17 cellular contexts compared by ENCODE assay signal in genomic region chr9:72614057-72614456, GRCh38.
DNase-seq lines count a peak whose midpoint lies in the region; ATAC-seq, FAIRE-seq and TF ChIP-seq lines count a peak whose summit lies in the region.
"Had no signal": no experiment of that assay in that cellular context is flagged by ENCODE, and none has a peak within 500 bp of the region (broad histone marks: within the 10 kb centered on the region; RNA-seq: fewer than 3 reads in every experiment).

No MANE protein-coding gene starts in this region.

- POLR2A ChIA-PET in K562 (lab: Yijun Ruan, JAX), result no interaction called here

- no peak for FAIRE-seq in K562 (lab: Jason Lieb, UNC)
- FAIRE-seq in GM19239 (lab: Jason Lieb, UNC), result no peak
- FAIRE-seq: D721Med, HTR-8/SVneo had no signal

- intact Hi-C loops in K562 (cut with micrococcal nuclease), result no loop called here

- TF ChIP-seq RAD21 in K562 (CRISPR knock-in tag; conservative IDR thresholded peaks at IDR 0.05 in 1 of 2, IDR thresholded peaks at IDR 0.05 in 1 of 2), result no peak

- no peak overlapping the region for H3K9ac ChIP-seq in K562 (ENCODE audit: insufficient read depth in 1 of 2, low read depth in 2 of 2, low read length in 2 of 2)

- no peaks in the 10 kb centered on the region for H3K9me1 ChIP-seq in K562 (ENCODE audit: control insufficient read depth, insufficient read depth, low read length)

- H4K20me1 ChIP-seq in K562 (replicated peaks; ENCODE audit: control insufficient read depth, insufficient read depth, low read length), result no peaks in the 10 kb centered on the region

- H3K4me1 ChIP-seq in K562 (replicated peaks in 1 of 2; ENCODE audit: control insufficient read depth in 2 of 2, insufficient read depth in 2 of 2, low read length in 2 of 2), result no peaks in the 10 kb centered on the region

- no peaks in the 10 kb centered on the region for H3K36me3 ChIP-seq in K562 (ENCODE audit: control insufficient read depth, insufficient read depth, low read length)
- H3K36me3 ChIP-seq: HAP-1 had no signal

- H3K4me3 ChIP-seq in K562, result no peak overlapping the region
- H3K4me3 ChIP-seq: GM23338, HAP-1 had no signal

- H3K27me3 ChIP-seq in K562 (ENCODE audit: control insufficient read depth in 2 of 2, insufficient read depth in 2 of 2, low read length in 2 of 2), result no peaks in the 10 kb centered on the region; a peak in 3 of 5 replicates

- H3K9me3 ChIP-seq in K562 (replicated peaks; ENCODE audit: control insufficient read depth, insufficient read depth, low read depth, low read length), result no peaks in the 10 kb centered on the region
- H3K9me3 ChIP-seq: HAP-1 had no signal

- no peak for TF ChIP-seq EP300 in K562 (IDR thresholded peaks at IDR 0.05; ENCODE audit: low read length)

- BruUV-seq in K562 (replicated peaks; lab: Mats Ljungman, UMichigan), result no TSS peak

- ATAC-seq in K562, result no peak
- no peak for ATAC-seq in GM21723 (IDR thresholded peaks at IDR 0.05; ENCODE audit: unreplicated experiment)
- ATAC-seq: CD8-positive, alpha-beta T cell; GM23338 had no signal

- H3K79me2 ChIP-seq in K562 (ENCODE audit: control insufficient read depth, insufficient read depth, low read length), result no peaks in the 10 kb centered on the region

- H3K27ac ChIP-seq in K562 (ENCODE audit: extremely low read depth, low read depth, low read length), result no peak overlapping the region
- H3K27ac ChIP-seq: 22Rv1 had no signal

- peak; percentile 9 for DNase-seq in DMS53 (lab: John Stamatoyannopoulos, UW)
- no peak for DNase-seq in DMS53 treated with DMSO at 0.1 percent for 48 hours (lab: John Stamatoyannopoulos, UW; ENCODE audit: unreplicated experiment)
- DNase-seq in K562 (ENCODE audit: extremely low read depth in 1 of 4, low spot score in 3 of 4), result no peak
- peak; percentile 26 for DNase-seq in kidney tubule cell (ENCODE audit: low spot score)
- peak; percentile 33 for DNase-seq in renal cortical epithelial cell (ENCODE audit: low read depth)
- DNase-seq in GM19239 (ENCODE audit: insufficient read length, low spot score), result no peak
- DNase-seq in H4 (ENCODE audit: low spot score), result no peak
- DNase-seq: CD8-positive, alpha-beta T cell; COR-L47; DMS153; HFFc6 had no signal

- CTCF ChIA-PET in K562 (lab: Yijun Ruan, JAX; ENCODE audit: low intra/inter-chr PET ratio), result no interaction called here

- in situ Hi-C loops in K562 (cut with MboI), result loop anchor here (10.0 kb wide), 1 partner anchor 339 kb away; no protein-coding TSS in a partner anchor

- no peak overlapping the region for H3K4me2 ChIP-seq in K562 (ENCODE audit: insufficient read depth, low read length)
- H3K4me2 ChIP-seq: GM23338 had no signal

- TF ChIP-seq POLR2A in K562 (conservative IDR thresholded peaks at IDR 0.05), result no peak

- TF ChIP-seq CTCF in K562 (IDR thresholded peaks at IDR 0.05 in 2 of 3, conservative IDR thresholded peaks at IDR 0.05 in 1 of 3; ENCODE audit: insufficient read depth in 2 of 3, low read depth in 1 of 3, low read length in 3 of 3), result no peak

- H2AFZ ChIP-seq in K562 (ENCODE audit: low read depth, low read length), result no peak overlapping the region
- H2AFZ ChIP-seq: GM23338 had no signal

- 0% methylated on average over 1 of the region's 1 CpG for WGBS in K562 (ENCODE audit: insufficient coverage, low coverage, missing lambda C conversion rate)

TF ChIP-seq in K562, 482 proteins besides CTCF, POLR2A, EP300 and RAD21:
- TF ChIP-seq HNRNPUL1 (IDR thresholded peaks at IDR 0.05; ENCODE audit: low read length), result no peak
- TF ChIP-seq ATF3 (IDR thresholded peaks at IDR 0.05), result peak; percentile 41; the same call in 1 of the 2 replicates
- no peak for TF ChIP-seq ATF3 (CRISPR knock-in tag; conservative IDR thresholded peaks at IDR 0.05)
- 0 out of 2 replicates have a peak, but pooled peaks have one; percentile 29 for TF ChIP-seq ATF7 (IDR thresholded peaks at IDR 0.05)

Comparison
In these comparisons a context has a peak if more than half of its experiments do, and no peak if none do; other contexts are left out.
1. DNase-seq: peak in DMS53 (single experiment), kidney tubule cell (single experiment) and renal cortical epithelial cell (single experiment); none in DMS53 treated with DMSO at 0.1 percent for 48 hours (single experiment), K562 (0 of 4), GM19239 (single experiment) and H4 (single experiment).